ENCODE assay signal across 37 cellular contexts in genomic region chr4:165070560-165070959, GRCh38. TPM values are rescaled to one million over a fixed set of nuclear protein-coding genes. Genes with fewer than 3 reads are reported as not detected.
"Had no signal": no experiment of that assay in that cellular context is flagged by ENCODE, and none has a peak within 500 bp of the region (broad histone marks: within the 10 kb centered on the region; RNA-seq: fewer than 3 reads in every experiment).

No MANE protein-coding gene starts in this region.

- ATAC-seq: heart right ventricle; left cardiac atrium; left lung; mucosa of descending colon; natural killer cell treated with Interleukin-12 subunit alpha and Interleukin-12 subunit beta and Interleukin-15 and Interleukin-18, amount 100 ng/mL, for 72 hours; psoas muscle; right cardiac atrium; stimulated activated memory B cell treated with anti-CD40 and anti-IgM and Interleukin-4, amounts not matched to agents 10 μg/mL and 1 μg/mL and 100 μg/mL, for 72 hours; stimulated activated naive CD8-positive, alpha-beta T cell treated with anti-CD3 and anti-CD28 coated beads, Interleukin-15, Interleukin-2, amounts not matched to agents 100 U/mL and 50 U/mL, for 24 hours had no signal

- H3K4me1 ChIP-seq: esophagus muscularis mucosa, left lung, parathyroid adenoma, psoas muscle, sigmoid colon, tibial nerve, upper lobe of left lung had no signal

- H3K27me3 Mint-ChIP-seq: naive B cell; natural killer cell treated with Interleukin-12 subunit alpha and Interleukin-12 subunit beta and Interleukin-15 and Interleukin-18, amount 100 ng/mL, for 72 hours; stimulated activated memory B cell treated with anti-CD40 and anti-IgM and Interleukin-4, amounts not matched to agents 10 μg/mL and 1 μg/mL and 100 μg/mL, for 72 hours had no signal

- H3K4me3 Mint-ChIP-seq: mesothelial cell of epicardium; naive B cell; natural killer cell treated with Interleukin-12 subunit alpha and Interleukin-12 subunit beta and Interleukin-15 and Interleukin-18, amount 100 ng/mL, for 72 hours; neural crest cell; stimulated activated memory B cell treated with anti-CD40 and anti-IgM and Interleukin-4, amounts not matched to agents 10 μg/mL and 1 μg/mL and 100 μg/mL, for 72 hours had no signal

- H3K4me1 Mint-ChIP-seq: naive B cell; stimulated activated memory B cell treated with anti-CD40 and anti-IgM and Interleukin-4, amounts not matched to agents 10 μg/mL and 1 μg/mL and 100 μg/mL, for 72 hours had no signal

- H3K27me3 ChIP-seq: esophagus muscularis mucosa, heart right ventricle, left lung, neutrophil, sigmoid colon, tibial nerve, upper lobe of left lung had no signal

- H3K27ac Mint-ChIP-seq: mesothelial cell of epicardium; naive B cell; natural killer cell treated with Interleukin-12 subunit alpha and Interleukin-12 subunit beta and Interleukin-15 and Interleukin-18, amount 100 ng/mL, for 72 hours; stimulated activated memory B cell treated with anti-CD40 and anti-IgM and Interleukin-4, amounts not matched to agents 10 μg/mL and 1 μg/mL and 100 μg/mL, for 72 hours had no signal

- H3K36me3 Mint-ChIP-seq: mesothelial cell of epicardium; natural killer cell treated with Interleukin-12 subunit alpha and Interleukin-12 subunit beta and Interleukin-15 and Interleukin-18, amount 100 ng/mL, for 72 hours had no signal

- H3K9me3 ChIP-seq: esophagus muscularis mucosa, heart right ventricle, left lung, mucosa of descending colon, neutrophil, psoas muscle, sigmoid colon, thoracic aorta, tibial nerve, upper lobe of left lung had no signal

- H3K4me3 ChIP-seq: coronary artery, esophagus muscularis mucosa, heart right ventricle, left lung, mucosa of descending colon, psoas muscle, sigmoid colon, thoracic aorta, tibial nerve, upper lobe of left lung had no signal

- DNase-seq: dermis blood vessel endothelial cell; effector memory CD4-positive, alpha-beta T cell; foreskin melanocyte; glutamatergic neuron; heart right ventricle; hippocampal formation; left cardiac atrium; left lung; mesenchymal stem cell; mucosa of descending colon; naive B cell; psoas muscle; right cardiac atrium; sigmoid colon; stimulated activated CD4-positive, alpha-beta T cell treated with anti-CD3 and anti-CD28 coated beads, Interleukin-4, amount 100 ng/mL, for 4 hours; stimulated activated naive CD8-positive, alpha-beta T cell treated with anti-CD3 and anti-CD28 coated beads, Interleukin-15, Interleukin-2, amounts not matched to agents 100 U/mL and 50 U/mL, for 24 hours; substantia nigra; upper lobe of left lung had no signal

- H3K36me3 ChIP-seq: heart right ventricle, neutrophil had no signal

- H3K27ac ChIP-seq: coronary artery, esophagus muscularis mucosa, heart right ventricle, left lung, neutrophil, parathyroid adenoma, psoas muscle, sigmoid colon, thoracic aorta, tibial nerve, upper lobe of left lung had no signal

- H3K9me3 Mint-ChIP-seq: mesothelial cell of epicardium; naive B cell; natural killer cell treated with Interleukin-12 subunit alpha and Interleukin-12 subunit beta and Interleukin-15 and Interleukin-18, amount 100 ng/mL, for 72 hours; neural crest cell; stimulated activated memory B cell treated with anti-CD40 and anti-IgM and Interleukin-4, amounts not matched to agents 10 μg/mL and 1 μg/mL and 100 μg/mL, for 72 hours had no signal

RNA-seq across cellular contexts. Expression of gene TRIM75, which starts 16.9 kb away (rescaled TPM):
- total RNA-seq: dermis blood vessel endothelial cell; endothelial cell of umbilical vein; epithelial cell of proximal tubule; esophagus muscularis mucosa; fibroblast of lung; heart right ventricle; kidney epithelial cell; left cardiac atrium; left lung; lower leg skin; lung microvascular endothelial cell; mesothelial cell of epicardium; mucosa of descending colon; natural killer cell treated with Interleukin-12 subunit alpha and Interleukin-12 subunit beta and Interleukin-15 and Interleukin-18, amount 100 ng/mL, for 72 hours; neural crest cell; omental fat pad; psoas muscle; renal cortical epithelial cell; right cardiac atrium; sigmoid colon; thoracic aorta; tibial nerve; upper lobe of left lung had no signal
- polyA plus RNA-seq: endothelial cell of umbilical vein, fibroblast of lung, heart right ventricle, psoas muscle, right cardiac atrium, sigmoid colon had no signal

RNA-seq across cellular contexts. Expression of gene TRIM60, which starts 38.8 kb away (rescaled TPM):
- total RNA-seq: dermis blood vessel endothelial cell; endothelial cell of umbilical vein; epithelial cell of proximal tubule; esophagus muscularis mucosa; fibroblast of lung; heart right ventricle; kidney epithelial cell; left cardiac atrium; left lung; lower leg skin; lung microvascular endothelial cell; mesothelial cell of epicardium; mucosa of descending colon; natural killer cell treated with Interleukin-12 subunit alpha and Interleukin-12 subunit beta and Interleukin-15 and Interleukin-18, amount 100 ng/mL, for 72 hours; neural crest cell; omental fat pad; psoas muscle; renal cortical epithelial cell; right cardiac atrium; sigmoid colon; skeletal muscle tissue; thoracic aorta; upper lobe of left lung had no signal
- polyA plus RNA-seq: endothelial cell of umbilical vein, fibroblast of lung, heart right ventricle, psoas muscle, right cardiac atrium, sigmoid colon had no signal
